In the genomic region with DNA sequence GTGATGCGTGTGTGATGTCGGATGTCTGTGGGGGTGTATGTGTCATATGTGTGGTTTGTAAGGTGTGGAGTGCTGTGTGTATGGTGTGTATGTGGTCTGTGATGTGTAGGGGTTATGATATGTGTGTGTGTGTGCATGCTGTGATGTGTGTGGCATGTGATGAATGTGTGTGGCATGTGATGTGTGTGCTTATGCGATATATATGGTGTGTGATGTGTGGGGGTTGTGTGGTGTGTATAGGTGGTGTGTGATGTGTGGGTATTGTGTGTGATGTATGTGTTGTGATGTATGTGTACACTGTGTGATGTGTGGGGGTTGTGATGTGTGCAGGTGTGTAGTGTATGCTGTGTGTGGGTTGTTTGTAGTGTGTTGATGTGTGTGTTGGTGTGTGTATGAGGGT, we compare ENCODE assay signal across 2 cellular contexts.
TF ChIP-seq lines count a peak whose summit lies in the region.

No MANE protein-coding gene starts in this region.

TF ChIP-seq in HepG2, 621 proteins besides CTCF, POLR2A, EP300 and RAD21 (continued from another document):
- TF ChIP-seq ZNF646 (CRISPR knock-in tag; IDR thresholded peaks at IDR 0.05) (peak; percentile 73), SP2 (CRISPR knock-in tag; IDR thresholded peaks at IDR 0.05) (no peak), SOX5 (CRISPR knock-in tag; IDR thresholded peaks at IDR 0.05; ENCODE audit: borderline replicate concordance) (no peak), ARID2 (CRISPR knock-in tag; IDR thresholded peaks at IDR 0.05; ENCODE audit: borderline replicate concordance) (no peak), ZNF256 (CRISPR knock-in tag; conservative IDR thresholded peaks at IDR 0.05) (no peak), ZNF598 (CRISPR knock-in tag; IDR thresholded peaks at IDR 0.05; ENCODE audit: borderline replicate concordance) (no peak)

TF ChIP-seq in H1, 55 proteins besides CTCF, POLR2A, EP300 and RAD21 (continued from another document):
- TF ChIP-seq, protein P1, sequence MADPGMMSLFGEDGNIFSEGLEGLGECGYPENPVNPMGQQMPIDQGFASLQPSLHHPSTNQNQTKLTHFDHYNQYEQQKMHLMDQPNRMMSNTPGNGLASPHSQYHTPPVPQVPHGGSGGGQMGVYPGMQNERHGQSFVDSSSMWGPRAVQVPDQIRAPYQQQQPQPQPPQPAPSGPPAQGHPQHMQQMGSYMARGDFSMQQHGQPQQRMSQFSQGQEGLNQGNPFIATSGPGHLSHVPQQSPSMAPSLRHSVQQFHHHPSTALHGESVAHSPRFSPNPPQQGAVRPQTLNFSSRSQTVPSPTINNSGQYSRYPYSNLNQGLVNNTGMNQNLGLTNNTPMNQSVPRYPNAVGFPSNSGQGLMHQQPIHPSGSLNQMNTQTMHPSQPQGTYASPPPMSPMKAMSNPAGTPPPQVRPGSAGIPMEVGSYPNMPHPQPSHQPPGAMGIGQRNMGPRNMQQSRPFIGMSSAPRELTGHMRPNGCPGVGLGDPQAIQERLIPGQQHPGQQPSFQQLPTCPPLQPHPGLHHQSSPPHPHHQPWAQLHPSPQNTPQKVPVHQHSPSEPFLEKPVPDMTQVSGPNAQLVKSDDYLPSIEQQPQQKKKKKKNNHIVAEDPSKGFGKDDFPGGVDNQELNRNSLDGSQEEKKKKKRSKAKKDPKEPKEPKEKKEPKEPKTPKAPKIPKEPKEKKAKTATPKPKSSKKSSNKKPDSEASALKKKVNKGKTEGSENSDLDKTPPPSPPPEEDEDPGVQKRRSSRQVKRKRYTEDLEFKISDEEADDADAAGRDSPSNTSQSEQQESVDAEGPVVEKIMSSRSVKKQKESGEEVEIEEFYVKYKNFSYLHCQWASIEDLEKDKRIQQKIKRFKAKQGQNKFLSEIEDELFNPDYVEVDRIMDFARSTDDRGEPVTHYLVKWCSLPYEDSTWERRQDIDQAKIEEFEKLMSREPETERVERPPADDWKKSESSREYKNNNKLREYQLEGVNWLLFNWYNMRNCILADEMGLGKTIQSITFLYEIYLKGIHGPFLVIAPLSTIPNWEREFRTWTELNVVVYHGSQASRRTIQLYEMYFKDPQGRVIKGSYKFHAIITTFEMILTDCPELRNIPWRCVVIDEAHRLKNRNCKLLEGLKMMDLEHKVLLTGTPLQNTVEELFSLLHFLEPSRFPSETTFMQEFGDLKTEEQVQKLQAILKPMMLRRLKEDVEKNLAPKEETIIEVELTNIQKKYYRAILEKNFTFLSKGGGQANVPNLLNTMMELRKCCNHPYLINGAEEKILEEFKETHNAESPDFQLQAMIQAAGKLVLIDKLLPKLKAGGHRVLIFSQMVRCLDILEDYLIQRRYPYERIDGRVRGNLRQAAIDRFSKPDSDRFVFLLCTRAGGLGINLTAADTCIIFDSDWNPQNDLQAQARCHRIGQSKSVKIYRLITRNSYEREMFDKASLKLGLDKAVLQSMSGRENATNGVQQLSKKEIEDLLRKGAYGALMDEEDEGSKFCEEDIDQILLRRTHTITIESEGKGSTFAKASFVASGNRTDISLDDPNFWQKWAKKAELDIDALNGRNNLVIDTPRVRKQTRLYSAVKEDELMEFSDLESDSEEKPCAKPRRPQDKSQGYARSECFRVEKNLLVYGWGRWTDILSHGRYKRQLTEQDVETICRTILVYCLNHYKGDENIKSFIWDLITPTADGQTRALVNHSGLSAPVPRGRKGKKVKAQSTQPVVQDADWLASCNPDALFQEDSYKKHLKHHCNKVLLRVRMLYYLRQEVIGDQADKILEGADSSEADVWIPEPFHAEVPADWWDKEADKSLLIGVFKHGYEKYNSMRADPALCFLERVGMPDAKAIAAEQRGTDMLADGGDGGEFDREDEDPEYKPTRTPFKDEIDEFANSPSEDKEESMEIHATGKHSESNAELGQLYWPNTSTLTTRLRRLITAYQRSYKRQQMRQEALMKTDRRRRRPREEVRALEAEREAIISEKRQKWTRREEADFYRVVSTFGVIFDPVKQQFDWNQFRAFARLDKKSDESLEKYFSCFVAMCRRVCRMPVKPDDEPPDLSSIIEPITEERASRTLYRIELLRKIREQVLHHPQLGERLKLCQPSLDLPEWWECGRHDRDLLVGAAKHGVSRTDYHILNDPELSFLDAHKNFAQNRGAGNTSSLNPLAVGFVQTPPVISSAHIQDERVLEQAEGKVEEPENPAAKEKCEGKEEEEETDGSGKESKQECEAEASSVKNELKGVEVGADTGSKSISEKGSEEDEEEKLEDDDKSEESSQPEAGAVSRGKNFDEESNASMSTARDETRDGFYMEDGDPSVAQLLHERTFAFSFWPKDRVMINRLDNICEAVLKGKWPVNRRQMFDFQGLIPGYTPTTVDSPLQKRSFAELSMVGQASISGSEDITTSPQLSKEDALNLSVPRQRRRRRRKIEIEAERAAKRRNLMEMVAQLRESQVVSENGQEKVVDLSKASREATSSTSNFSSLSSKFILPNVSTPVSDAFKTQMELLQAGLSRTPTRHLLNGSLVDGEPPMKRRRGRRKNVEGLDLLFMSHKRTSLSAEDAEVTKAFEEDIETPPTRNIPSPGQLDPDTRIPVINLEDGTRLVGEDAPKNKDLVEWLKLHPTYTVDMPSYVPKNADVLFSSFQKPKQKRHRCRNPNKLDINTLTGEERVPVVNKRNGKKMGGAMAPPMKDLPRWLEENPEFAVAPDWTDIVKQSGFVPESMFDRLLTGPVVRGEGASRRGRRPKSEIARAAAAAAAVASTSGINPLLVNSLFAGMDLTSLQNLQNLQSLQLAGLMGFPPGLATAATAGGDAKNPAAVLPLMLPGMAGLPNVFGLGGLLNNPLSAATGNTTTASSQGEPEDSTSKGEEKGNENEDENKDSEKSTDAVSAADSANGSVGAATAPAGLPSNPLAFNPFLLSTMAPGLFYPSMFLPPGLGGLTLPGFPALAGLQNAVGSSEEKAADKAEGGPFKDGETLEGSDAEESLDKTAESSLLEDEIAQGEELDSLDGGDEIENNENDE (IDR thresholded peaks at IDR 0.05; ENCODE audit: insufficient replicate concordance, low read length): no peak
- no peak for TF ChIP-seq CHD1 (IDR thresholded peaks at IDR 0.05; ENCODE audit: low read depth, low read length)
- no peak for TF ChIP-seq E2F6 (IDR thresholded peaks at IDR 0.05)
- TF ChIP-seq MAFK (IDR thresholded peaks at IDR 0.05; ENCODE audit: low read depth, low read length): no peak
- TF ChIP-seq CBX5 (IDR thresholded peaks at IDR 0.05; ENCODE audit: low read depth, low read length): no peak
- TF ChIP-seq KDM4A (IDR thresholded peaks at IDR 0.05; ENCODE audit: low read depth, low read length, severe bottlenecking): no peak
- TF ChIP-seq TEAD4 (IDR thresholded peaks at IDR 0.05; ENCODE audit: low read depth, low read length): no peak
- TF ChIP-seq HDAC6 (IDR thresholded peaks at IDR 0.05; ENCODE audit: low read depth, low read length): no peak
- TF ChIP-seq BCL11A (IDR thresholded peaks at IDR 0.05; ENCODE audit: low read depth in 2 of 2, low read length in 2 of 2): no peak
TF ChIP-seq in H1: peak in this region for 0.
